ENCODE assay signal across 36 cellular contexts in genomic region chr11:66472054-66472453, GRCh38. TPM values are rescaled to one million over a fixed set of nuclear protein-coding genes. Genes with fewer than 3 reads are reported as not detected.
"Had no signal": no experiment of that assay in that cellular context is flagged by ENCODE, and none has a peak within 500 bp of the region (broad histone marks: within the 10 kb centered on the region; RNA-seq: fewer than 3 reads in every experiment).

No MANE protein-coding gene starts in this region.

- H3K4me3 ChIP-seq: ascending aorta had no signal

- H3K9me3 Mint-ChIP-seq: activated B cell treated with CpG ODN at 0.5 μM for 24 hours; activated CD4-positive, alpha-beta memory T cell treated with anti-CD3 and anti-CD28 coated beads for 36 hours; activated CD4-positive, alpha-beta T cell treated with anti-CD3 and anti-CD28 coated beads, Interleukin-2, amount 10 ng/mL, durations not matched to agents 24 days and 14 days; activated CD8-positive, alpha-beta T cell treated with anti-CD3 and anti-CD28 coated beads for 36 hours; activated naive CD4-positive, alpha-beta T cell treated with anti-CD3 and anti-CD28 coated beads, Interleukin-2, amount 10 ng/mL, durations not matched to agents 7 days and 5 days; activated naive CD4-positive, alpha-beta T cell treated with anti-CD3 and anti-CD28 coated beads, Interleukin-2, amount 50 U/mL, for 24 hours; activated naive CD8-positive, alpha-beta T cell treated with anti-CD3 and anti-CD28 coated beads, Interleukin-2, amount 10 ng/mL, durations not matched to agents 7 days and 5 days; activated naive CD8-positive, alpha-beta T cell treated with anti-CD3 and anti-CD28 coated beads, Interleukin-2, amount 50 U/mL, for 24 hours; activated T-cell treated with anti-CD3 and anti-CD28 coated beads, Interleukin-2, amount 50 U/mL, for 4 hours; activated T-cell treated with anti-CD3 and anti-CD28 coated beads, Interleukin-2, amount 50 U/mL, for 72 hours; activated T-helper 1 cell treated with anti-CD3 and anti-CD28 coated beads, Interleukin-12 subunit alpha, Interleukin-12 subunit beta, Interleukin-2, Interleukin-4 antibody, amounts not matched to agents 30 ng/mL and 10 ng/mL and 1 ng/mL, durations not matched to agents 14 hours and 24 hours and 36 hours; activated T-helper 17 cell treated with anti-CD3 and anti-CD28 coated beads, Interleukin-2, amount 50 U/mL, for 72 hours; brain; T-helper 1 cell treated with Interleukin-12 subunit alpha and Interleukin-12 subunit beta and Interleukin-4 antibody, amounts not matched to agents 30 μg/mL and 1 μg/mL, for 36 hours; T-helper 2 cell treated with Interferon-gamma antibody and Interleukin-4, amounts not matched to agents 5 μg/mL and 100 μg/mL, for 36 hours had no signal

- FAIRE-seq: TTC549 had no signal

- H3K9me3 ChIP-seq: ascending aorta had no signal

- H3K36me3 Mint-ChIP-seq: activated CD4-positive, alpha-beta memory T cell treated with anti-CD3 and anti-CD28 coated beads for 36 hours; activated naive CD4-positive, alpha-beta T cell treated with anti-CD3 and anti-CD28 coated beads, Interleukin-2, amount 50 U/mL, for 24 hours; activated naive CD8-positive, alpha-beta T cell had no signal

- H3K27me3 Mint-ChIP-seq: activated B cell treated with CpG ODN at 0.5 μM for 24 hours; activated CD4-positive, alpha-beta memory T cell treated with anti-CD3 and anti-CD28 coated beads for 36 hours; activated CD4-positive, alpha-beta T cell treated with anti-CD3 and anti-CD28 coated beads, Interleukin-2, amount 10 ng/mL, durations not matched to agents 24 days and 14 days; activated CD8-positive, alpha-beta T cell treated with anti-CD3 and anti-CD28 coated beads for 36 hours; activated naive CD4-positive, alpha-beta T cell treated with anti-CD3 and anti-CD28 coated beads, Interleukin-2, amount 10 ng/mL, durations not matched to agents 7 days and 5 days; activated naive CD4-positive, alpha-beta T cell treated with anti-CD3 and anti-CD28 coated beads, Interleukin-2, amount 50 U/mL, for 24 hours; activated naive CD8-positive, alpha-beta T cell; activated naive CD8-positive, alpha-beta T cell treated with anti-CD3 and anti-CD28 coated beads, Interleukin-2, amount 50 U/mL, for 24 hours; activated T-helper 17 cell treated with anti-CD3 and anti-CD28 coated beads, Interleukin-2, amount 50 U/mL, for 72 hours; brain had no signal

- DNase-seq: activated B cell treated with CpG ODN at 0.5 μM for 24 hours; activated CD4-positive, alpha-beta memory T cell treated with anti-CD3 and anti-CD28 coated beads for 36 hours; activated CD4-positive, alpha-beta T cell treated with anti-CD3 and anti-CD28 coated beads for 4 hours; activated CD4-positive, alpha-beta T cell treated with anti-CD3 and anti-CD28 coated beads, Interleukin-2, amount 10 ng/mL, durations not matched to agents 24 days and 14 days; activated CD4-positive, alpha-beta T cell treated with anti-CD3 and anti-CD28 coated beads, Interleukin-2, amount 50 U/mL, for 1 hour; activated CD4-positive, alpha-beta T cell treated with anti-CD3 and anti-CD28 coated beads, Interleukin-2, amount 50 U/mL, for 4 hours; activated CD4-positive, CD25-positive, alpha-beta regulatory T cell treated with anti-CD3 and anti-CD28 coated beads, Interleukin-2, amount 50 U/mL, for 72 hours; activated CD8-positive, alpha-beta memory T cell treated with anti-CD3 and anti-CD28 coated beads, Interleukin-2, amount 50 U/mL, for 4 hours; activated CD8-positive, alpha-beta T cell treated with anti-CD3 and anti-CD28 coated beads for 36 hours; activated effector memory CD4-positive, alpha-beta T cell treated with anti-CD3 and anti-CD28 coated beads, Interleukin-2, amount 50 U/mL, for 16 hours; activated naive CD4-positive, alpha-beta T cell treated with anti-CD3 and anti-CD28 coated beads, Interleukin-2, amount 10 ng/mL, durations not matched to agents 7 days and 5 days; activated naive CD4-positive, alpha-beta T cell treated with Interleukin-2 at 50 U/mL for 16 hours; activated naive CD8-positive, alpha-beta T cell treated with anti-CD3 and anti-CD28 coated beads, Interleukin-2, amount 10 ng/mL, durations not matched to agents 7 days and 5 days; activated naive CD8-positive, alpha-beta T cell treated with anti-CD3 and anti-CD28 coated beads, Interleukin-2, amount 50 U/mL, for 24 hours; activated T-cell treated with anti-CD3 and anti-CD28 coated beads for 4 hours; activated T-cell treated with anti-CD3 and anti-CD28 coated beads, Interleukin-2, amount 50 U/mL, for 1 hour; activated T-cell treated with anti-CD3 and anti-CD28 coated beads, Interleukin-2, amount 50 U/mL, for 4 hours; activated T-cell treated with anti-CD3 and anti-CD28 coated beads, Interleukin-2, amount 50 U/mL, for 72 hours; amygdala; anterior cingulate cortex; central memory CD4-positive, alpha-beta T cell; T-helper 1 cell; T-helper 2 cell; T-helper 9 cell had no signal

- ATAC-seq: activated CD8-positive, alpha-beta T cell treated with anti-CD3 and anti-CD28 coated beads for 36 hours; activated naive CD8-positive, alpha-beta T cell treated with anti-CD3 and anti-CD28 coated beads, Interleukin-2, amount 50 U/mL, for 24 hours; activated T-cell treated with anti-CD3 and anti-CD28 coated beads, Interleukin-2, amount 50 U/mL, for 4 hours; activated T-cell treated with anti-CD3 and anti-CD28 coated beads, Interleukin-2, amount 50 U/mL, for 72 hours; activated T-helper 17 cell treated with anti-CD3 and anti-CD28 coated beads, Interleukin-2, amount 50 U/mL, for 72 hours had no signal

- H3K4me3 Mint-ChIP-seq: activated B cell treated with CpG ODN at 0.5 μM for 24 hours; activated CD4-positive, alpha-beta memory T cell treated with anti-CD3 and anti-CD28 coated beads for 36 hours; activated CD4-positive, alpha-beta T cell treated with anti-CD3 and anti-CD28 coated beads, Interleukin-2, amount 10 ng/mL, durations not matched to agents 24 days and 14 days; activated CD8-positive, alpha-beta T cell treated with anti-CD3 and anti-CD28 coated beads for 36 hours; activated naive CD4-positive, alpha-beta T cell treated with anti-CD3 and anti-CD28 coated beads, Interleukin-2, amount 10 ng/mL, durations not matched to agents 7 days and 5 days; activated naive CD4-positive, alpha-beta T cell treated with anti-CD3 and anti-CD28 coated beads, Interleukin-2, amount 50 U/mL, for 24 hours; activated naive CD8-positive, alpha-beta T cell; activated naive CD8-positive, alpha-beta T cell treated with anti-CD3 and anti-CD28 coated beads, Interleukin-2, amount 10 ng/mL, durations not matched to agents 7 days and 5 days; activated naive CD8-positive, alpha-beta T cell treated with anti-CD3 and anti-CD28 coated beads, Interleukin-2, amount 50 U/mL, for 24 hours; activated T-cell treated with anti-CD3 and anti-CD28 coated beads, Interleukin-2, amount 50 U/mL, for 4 hours; activated T-cell treated with anti-CD3 and anti-CD28 coated beads, Interleukin-2, amount 50 U/mL, for 72 hours; activated T-helper 1 cell treated with anti-CD3 and anti-CD28 coated beads, Interleukin-12 subunit alpha, Interleukin-12 subunit beta, Interleukin-2, Interleukin-4 antibody, amounts not matched to agents 30 ng/mL and 10 ng/mL and 1 ng/mL, durations not matched to agents 14 hours and 24 hours and 36 hours; activated T-helper 17 cell treated with anti-CD3 and anti-CD28 coated beads, Interleukin-2, amount 50 U/mL, for 72 hours; brain; T-helper 1 cell treated with Interleukin-12 subunit alpha and Interleukin-12 subunit beta and Interleukin-4 antibody, amounts not matched to agents 30 μg/mL and 1 μg/mL, for 36 hours; T-helper 2 cell treated with Interferon-gamma antibody and Interleukin-4, amounts not matched to agents 5 μg/mL and 100 μg/mL, for 36 hours had no signal

- H3K27me3 ChIP-seq: ascending aorta had no signal

- H3K27ac ChIP-seq: ascending aorta, VCaP had no signal

- H3K4me1 Mint-ChIP-seq: activated T-helper 17 cell treated with anti-CD3 and anti-CD28 coated beads, Interleukin-2, amount 50 U/mL, for 72 hours had no signal

- H3K27ac Mint-ChIP-seq: activated B cell treated with CpG ODN at 0.5 μM for 24 hours; activated CD4-positive, alpha-beta memory T cell treated with anti-CD3 and anti-CD28 coated beads for 36 hours; activated CD4-positive, alpha-beta T cell treated with anti-CD3 and anti-CD28 coated beads, Interleukin-2, amount 10 ng/mL, durations not matched to agents 24 days and 14 days; activated CD8-positive, alpha-beta T cell treated with anti-CD3 and anti-CD28 coated beads for 36 hours; activated naive CD4-positive, alpha-beta T cell treated with anti-CD3 and anti-CD28 coated beads, Interleukin-2, amount 10 ng/mL, durations not matched to agents 7 days and 5 days; activated naive CD4-positive, alpha-beta T cell treated with anti-CD3 and anti-CD28 coated beads, Interleukin-2, amount 50 U/mL, for 24 hours; activated naive CD8-positive, alpha-beta T cell; activated naive CD8-positive, alpha-beta T cell treated with anti-CD3 and anti-CD28 coated beads, Interleukin-2, amount 10 ng/mL, durations not matched to agents 7 days and 5 days; activated naive CD8-positive, alpha-beta T cell treated with anti-CD3 and anti-CD28 coated beads, Interleukin-2, amount 50 U/mL, for 24 hours; activated T-cell treated with anti-CD3 and anti-CD28 coated beads, Interleukin-2, amount 50 U/mL, for 72 hours; activated T-helper 1 cell treated with anti-CD3 and anti-CD28 coated beads, Interleukin-12 subunit alpha, Interleukin-12 subunit beta, Interleukin-2, Interleukin-4 antibody, amounts not matched to agents 30 ng/mL and 10 ng/mL and 1 ng/mL, durations not matched to agents 14 hours and 24 hours and 36 hours; activated T-helper 17 cell treated with anti-CD3 and anti-CD28 coated beads, Interleukin-2, amount 50 U/mL, for 72 hours; brain; T-helper 1 cell treated with Interleukin-12 subunit alpha and Interleukin-12 subunit beta and Interleukin-4 antibody, amounts not matched to agents 30 μg/mL and 1 μg/mL, for 36 hours; T-helper 2 cell treated with Interferon-gamma antibody and Interleukin-4, amounts not matched to agents 5 μg/mL and 100 μg/mL, for 36 hours had no signal

RNA-seq across cellular contexts. Expression of gene NPAS4, which starts 51.2 kb away (rescaled TPM):
- total RNA-seq: activated B cell treated with CpG ODN at 0.5 μM for 24 hours; activated CD4-positive, alpha-beta memory T cell treated with anti-CD3 and anti-CD28 coated beads for 36 hours; activated CD4-positive, alpha-beta T cell treated with anti-CD3 and anti-CD28 coated beads, Interleukin-2, amount 10 ng/mL, durations not matched to agents 24 days and 14 days; activated CD8-positive, alpha-beta memory T cell treated with anti-CD3 and anti-CD28 coated beads for 36 hours; activated T-cell treated with anti-CD3 and anti-CD28 coated beads, Interleukin-2, amount 50 U/mL, for 4 hours; activated T-cell treated with anti-CD3 and anti-CD28 coated beads, Interleukin-2, amount 50 U/mL, for 72 hours; activated T-helper 1 cell treated with anti-CD3 and anti-CD28 coated beads, Interleukin-12 subunit alpha, Interleukin-12 subunit beta, Interleukin-2, Interleukin-4 antibody, amounts not matched to agents 30 ng/mL and 10 ng/mL and 1 ng/mL, durations not matched to agents 14 hours and 24 hours and 36 hours; cardiac septum had no signal
